Comparison of ENCODE assay signal across 19 cellular contexts in the genomic region with DNA sequence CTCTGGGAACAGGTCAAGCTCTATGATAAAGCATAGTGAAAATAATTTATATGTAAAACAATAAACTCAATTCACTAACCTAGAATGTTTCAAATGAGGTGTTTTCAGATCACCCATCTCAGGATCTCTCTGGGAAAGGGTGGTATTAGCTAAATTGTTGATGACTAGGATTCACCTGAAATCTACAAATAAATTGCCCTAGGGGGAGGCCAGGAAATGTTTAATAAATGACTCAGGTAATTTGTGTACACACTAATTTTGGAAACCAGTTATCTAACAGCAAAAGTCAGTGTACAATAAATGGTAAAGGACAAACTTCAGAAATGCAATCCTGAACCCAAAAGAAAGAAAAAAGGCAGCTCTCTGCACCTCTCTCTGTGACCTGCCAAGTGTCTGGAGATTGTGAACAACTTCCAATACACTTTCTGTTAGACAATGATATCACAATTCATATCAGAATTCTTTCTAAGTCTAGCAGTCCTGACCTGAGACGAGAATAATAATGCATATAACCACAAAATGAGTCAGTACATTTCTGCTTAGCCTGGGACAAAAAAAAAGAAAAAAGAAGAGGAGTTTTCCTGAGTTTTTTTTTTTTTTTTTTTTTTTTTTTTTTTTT.
DNase-seq lines count a peak whose midpoint lies in the region; ATAC-seq and TF ChIP-seq lines count a peak whose summit lies in the region.
"Had no signal": no experiment of that assay in that cellular context is flagged by ENCODE, and none has a peak within 500 bp of the region (broad histone marks: within the 10 kb centered on the region; RNA-seq: fewer than 3 reads in every experiment).

No MANE protein-coding gene starts in this region.

- in situ Hi-C loops in astrocyte of the spinal cord (cut with HindIII; ENCODE audit: low sequenced_read_pairs): no loop called here
- in situ Hi-C loops in G401 (cut with HindIII; ENCODE audit: low sequenced_read_pairs): no loop called here

- H3K27ac Mint-ChIP-seq in activated naive CD4-positive, alpha-beta T cell treated with anti-CD3 and anti-CD28 coated beads, Interleukin-2, amount 10 ng/mL, durations not matched to agents 7 days and 5 days: no peak overlapping the region
- H3K27ac Mint-ChIP-seq: brain had no signal

- H3K4me3 ChIP-seq in astrocyte of the spinal cord (ENCODE audit: low read depth, low read length): no peak overlapping the region
- H3K4me3 ChIP-seq: dorsolateral prefrontal cortex, esophagus squamous epithelium, hepatocyte had no signal

- no peak for TF ChIP-seq CTCF in astrocyte of the spinal cord (IDR thresholded peaks at IDR 0.05; ENCODE audit: low read depth, low read length)

- CTCF ChIA-PET in activated naive CD4-positive, alpha-beta T cell treated with anti-CD3 and anti-CD28 coated beads, Interleukin-2, amount 10 ng/mL, durations not matched to agents 7 days and 5 days (lab: Charles Lee): no interaction called here

- H3K4me3 Mint-ChIP-seq in activated naive CD4-positive, alpha-beta T cell treated with anti-CD3 and anti-CD28 coated beads, Interleukin-2, amount 10 ng/mL, durations not matched to agents 7 days and 5 days: no peak overlapping the region
- H3K4me3 Mint-ChIP-seq: brain had no signal

- no peaks in the 10 kb centered on the region for H3K9me3 Mint-ChIP-seq in activated naive CD4-positive, alpha-beta T cell treated with anti-CD3 and anti-CD28 coated beads, Interleukin-2, amount 10 ng/mL, durations not matched to agents 7 days and 5 days
- H3K9me3 Mint-ChIP-seq: brain had no signal

- ATAC-seq in GM21717 (IDR thresholded peaks at IDR 0.05; ENCODE audit: unreplicated experiment): no peak
- ATAC-seq: activated CD4-positive, CD25-positive, alpha-beta regulatory T cell treated with anti-CD3 and anti-CD28 coated beads, Interleukin-2, amount 50 U/mL, for 24 hours; left lobe of liver had no signal

- no peaks in the 10 kb centered on the region for H3K4me1 Mint-ChIP-seq in activated naive CD4-positive, alpha-beta T cell treated with anti-CD3 and anti-CD28 coated beads, Interleukin-2, amount 10 ng/mL, durations not matched to agents 7 days and 5 days
- H3K4me1 Mint-ChIP-seq: brain had no signal

- no peaks in the 10 kb centered on the region for H3K27me3 Mint-ChIP-seq in activated naive CD4-positive, alpha-beta T cell treated with anti-CD3 and anti-CD28 coated beads, Interleukin-2, amount 10 ng/mL, durations not matched to agents 7 days and 5 days
- H3K27me3 Mint-ChIP-seq: brain had no signal

- peak; percentile 10 for DNase-seq in GM04503 (ENCODE audit: low read depth)
- DNase-seq in NCI-H146 (lab: John Stamatoyannopoulos, UW): peak; percentile 18
- DNase-seq in astrocyte of the spinal cord (ENCODE audit: low read depth, low spot score): peak; percentile 73
- peak; percentile 3 for DNase-seq in myocyte (ENCODE audit: low read depth)
- DNase-seq in activated naive CD4-positive, alpha-beta T cell treated with anti-CD3 and anti-CD28 coated beads, Interleukin-2, amount 10 ng/mL, durations not matched to agents 7 days and 5 days: no peak
- no peak for DNase-seq in putamen (ENCODE audit: low spot score)
- DNase-seq in G401 (ENCODE audit: low spot score): no peak
- DNase-seq: activated gamma-delta T cell; DMS 273 treated with DMSO at 0.1 percent for 48 hours; dorsolateral prefrontal cortex; esophagus squamous epithelium; NCI-H1417; SHP77 treated with DMSO at 0.1 percent for 48 hours; stimulated activated CD4-positive, alpha-beta T cell treated with anti-CD3 and anti-CD28 coated beads, Interleukin-4, amount 100 ng/mL, for 4 hours had no signal

- no peaks in the 10 kb centered on the region for H3K36me3 Mint-ChIP-seq in activated naive CD4-positive, alpha-beta T cell treated with anti-CD3 and anti-CD28 coated beads, Interleukin-2, amount 10 ng/mL, durations not matched to agents 7 days and 5 days
- H3K36me3 Mint-ChIP-seq: brain had no signal

Comparison
In these comparisons a context has a peak if more than half of its experiments do, and no peak if none do; other contexts are left out.
1. DNase-seq: peak in GM04503 (single experiment), NCI-H146 (single experiment), astrocyte of the spinal cord (single experiment) and myocyte (single experiment); none in activated naive CD4-positive, alpha-beta T cell treated with anti-CD3 and anti-CD28 coated beads, Interleukin-2, amount 10 ng/mL, durations not matched to agents 7 days and 5 days (single experiment), putamen (single experiment) and G401 (single experiment).